ENCODE assay signal across 9 cellular contexts in genomic region chr5:149667084-149667826, GRCh38.
DNase-seq lines count a peak whose midpoint lies in the region; ATAC-seq and TF ChIP-seq lines count a peak whose summit lies in the region.
"Had no signal": no experiment of that assay in that cellular context is flagged by ENCODE, and none has a peak within 500 bp of the region (broad histone marks: within the 10 kb centered on the region; RNA-seq: fewer than 3 reads in every experiment).

No MANE protein-coding gene starts in this region.

- no peak overlapping the region for H3K27ac Mint-ChIP-seq in activated CD4-positive, alpha-beta T cell treated with anti-CD3 and anti-CD28 coated beads for 36 hours
- no peak overlapping the region for H3K27ac Mint-ChIP-seq in activated naive CD8-positive, alpha-beta T cell treated with anti-CD3 and anti-CD28 coated beads, Interleukin-2, amount 50 U/mL, for 24 hours
- H3K27ac Mint-ChIP-seq: activated naive CD8-positive, alpha-beta T cell treated with anti-CD3 and anti-CD28 coated beads, Interleukin-2, amount 10 ng/mL, durations not matched to agents 7 days and 5 days had no signal

- no peak overlapping the region for H3K27ac ChIP-seq in tibial artery

- H3K4me3 Mint-ChIP-seq in activated CD4-positive, alpha-beta T cell treated with anti-CD3 and anti-CD28 coated beads for 36 hours: no peak overlapping the region
- H3K4me3 Mint-ChIP-seq in activated naive CD8-positive, alpha-beta T cell treated with anti-CD3 and anti-CD28 coated beads, Interleukin-2, amount 50 U/mL, for 24 hours: no peak overlapping the region
- H3K4me3 Mint-ChIP-seq: activated naive CD8-positive, alpha-beta T cell treated with anti-CD3 and anti-CD28 coated beads, Interleukin-2, amount 10 ng/mL, durations not matched to agents 7 days and 5 days had no signal

- POLR2A ChIA-PET in activated CD4-positive, alpha-beta T cell treated with anti-CD3 and anti-CD28 coated beads for 36 hours (lab: Charles Lee): no interaction called here

- no peaks in the 10 kb centered on the region for H3K4me1 Mint-ChIP-seq in activated CD4-positive, alpha-beta T cell treated with anti-CD3 and anti-CD28 coated beads for 36 hours
- peaks cover 2% of the 10 kb centered on the region for H3K4me1 Mint-ChIP-seq in activated naive CD8-positive, alpha-beta T cell treated with anti-CD3 and anti-CD28 coated beads, Interleukin-2, amount 50 U/mL, for 24 hours

- H3K36me3 ChIP-seq in tibial artery: no peaks in the 10 kb centered on the region

- no peaks in the 10 kb centered on the region for H3K4me1 ChIP-seq in tibial artery

- ATAC-seq in activated CD4-positive, alpha-beta T cell treated with anti-CD3 and anti-CD28 coated beads for 36 hours: no peak
- peak; percentile 40 for ATAC-seq in activated naive CD8-positive, alpha-beta T cell treated with anti-CD3 and anti-CD28 coated beads, Interleukin-2, amount 50 U/mL, for 24 hours
- ATAC-seq in HG03378 (IDR thresholded peaks at IDR 0.05; ENCODE audit: unreplicated experiment) (no peak), GM19467 (IDR thresholded peaks at IDR 0.05; ENCODE audit: unreplicated experiment) (no peak)

- H3K9me3 ChIP-seq in tibial artery: peaks cover 0 to 23% (median 0%) of the 10 kb centered on the region in 3 donors

- CTCF ChIA-PET in activated CD4-positive, alpha-beta T cell treated with anti-CD3 and anti-CD28 coated beads for 36 hours (lab: Charles Lee): interaction anchor here (0.6 to 3.8 kb wide), 28 partner anchors 10 to 781 kb away, joined by 3 to 26 read pairs (median 4); no protein-coding TSS in a partner anchor

- intact Hi-C loops in activated CD4-positive, alpha-beta T cell treated with anti-CD3 and anti-CD28 coated beads for 36 hours (cut with DNase I, micrococcal nuclease): loop anchor here (1.0 to 5.0 kb wide), 2 partner anchors 160 to 161 kb away; no protein-coding TSS in a partner anchor
- intact Hi-C loops in tibial artery (cut with DNase I; ENCODE audit: low total_unique reads): no loop called here

- H3K36me3 Mint-ChIP-seq in activated CD4-positive, alpha-beta T cell treated with anti-CD3 and anti-CD28 coated beads for 36 hours (ENCODE audit: low read depth): peaks cover 4% of the 10 kb centered on the region
- no peaks in the 10 kb centered on the region for H3K36me3 Mint-ChIP-seq in activated naive CD8-positive, alpha-beta T cell treated with anti-CD3 and anti-CD28 coated beads, Interleukin-2, amount 50 U/mL, for 24 hours (ENCODE audit: low read depth)
- H3K36me3 Mint-ChIP-seq: activated naive CD8-positive, alpha-beta T cell treated with anti-CD3 and anti-CD28 coated beads, Interleukin-2, amount 10 ng/mL, durations not matched to agents 7 days and 5 days had no signal

- no peaks in the 10 kb centered on the region for H3K27me3 ChIP-seq in tibial artery

- DNase-seq in activated CD4-positive, alpha-beta T cell treated with anti-CD3 and anti-CD28 coated beads for 36 hours: peak; percentile 46
- no peak for DNase-seq in activated CD4-positive, alpha-beta T cell treated with anti-CD3 and anti-CD28 coated beads, Interleukin-2, amount 50 U/mL, for 4 hours
- peak; percentile 42 for DNase-seq in LoVo (ENCODE audit: low spot score)
- DNase-seq in activated naive CD8-positive, alpha-beta T cell treated with anti-CD3 and anti-CD28 coated beads, Interleukin-2, amount 50 U/mL, for 24 hours: peak; percentile 43
- DNase-seq in iPS DF 4.7 (ENCODE audit: extremely low read depth, low spot score): peak; percentile 36
- peak in 1 of 2 donors; percentile 23 for DNase-seq in tibial artery
- DNase-seq: activated naive CD8-positive, alpha-beta T cell treated with anti-CD3 and anti-CD28 coated beads, Interleukin-2, amount 10 ng/mL, durations not matched to agents 7 days and 5 days had no signal

- H3K9me3 Mint-ChIP-seq in activated CD4-positive, alpha-beta T cell treated with anti-CD3 and anti-CD28 coated beads for 36 hours (ENCODE audit: low read depth): peaks cover 20% of the 10 kb centered on the region
- H3K9me3 Mint-ChIP-seq in activated naive CD8-positive, alpha-beta T cell treated with anti-CD3 and anti-CD28 coated beads, Interleukin-2, amount 50 U/mL, for 24 hours: peaks cover 12% of the 10 kb centered on the region

- H3K4me3 ChIP-seq in tibial artery: no peak overlapping the region

- peak; percentile 44 to 52 for TF ChIP-seq CTCF in tibial artery (IDR thresholded peaks at IDR 0.05)

- peaks cover 3% of the 10 kb centered on the region for H3K27me3 Mint-ChIP-seq in activated CD4-positive, alpha-beta T cell treated with anti-CD3 and anti-CD28 coated beads for 36 hours
- H3K27me3 Mint-ChIP-seq in activated naive CD8-positive, alpha-beta T cell treated with anti-CD3 and anti-CD28 coated beads, Interleukin-2, amount 50 U/mL, for 24 hours: no peaks in the 10 kb centered on the region

Comparison
In these comparisons a context has a peak if more than half of its experiments do, and no peak if none do; other contexts are left out.
1. DNase-seq: peak in activated CD4-positive, alpha-beta T cell treated with anti-CD3 and anti-CD28 coated beads for 36 hours (single experiment), LoVo (single experiment), activated naive CD8-positive, alpha-beta T cell treated with anti-CD3 and anti-CD28 coated beads, Interleukin-2, amount 50 U/mL, for 24 hours (single experiment) and iPS DF 4.7 (single experiment); none in activated CD4-positive, alpha-beta T cell treated with anti-CD3 and anti-CD28 coated beads, Interleukin-2, amount 50 U/mL, for 4 hours (0 of 2).